ENCODE assay signal across 1 cellular context in the genomic region with DNA sequence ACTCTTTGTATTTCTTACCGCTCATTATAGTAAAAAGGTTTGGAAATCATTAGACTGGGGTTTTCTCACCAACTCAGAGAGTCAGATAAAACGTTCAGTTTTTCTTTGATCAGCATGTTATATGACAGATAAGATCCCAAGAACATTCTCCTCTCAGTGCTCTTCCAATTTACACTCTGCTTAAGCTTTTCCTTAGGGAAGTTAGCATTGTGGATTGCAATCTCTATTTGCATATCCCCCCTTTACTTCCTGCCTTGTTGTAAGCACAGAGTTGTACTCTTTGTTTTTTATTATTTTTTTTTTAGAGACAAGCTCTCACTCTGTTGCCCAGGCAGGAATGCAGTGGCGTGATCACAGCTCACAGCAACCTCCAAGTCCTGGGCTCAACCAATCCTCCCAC.
TF ChIP-seq lines count a peak whose summit lies in the region.

No MANE protein-coding gene starts in this region.

TF ChIP-seq in GM23338, 12 proteins besides CTCF, POLR2A, EP300 and RAD21 (continued from another document):
- TF ChIP-seq, protein P1, sequence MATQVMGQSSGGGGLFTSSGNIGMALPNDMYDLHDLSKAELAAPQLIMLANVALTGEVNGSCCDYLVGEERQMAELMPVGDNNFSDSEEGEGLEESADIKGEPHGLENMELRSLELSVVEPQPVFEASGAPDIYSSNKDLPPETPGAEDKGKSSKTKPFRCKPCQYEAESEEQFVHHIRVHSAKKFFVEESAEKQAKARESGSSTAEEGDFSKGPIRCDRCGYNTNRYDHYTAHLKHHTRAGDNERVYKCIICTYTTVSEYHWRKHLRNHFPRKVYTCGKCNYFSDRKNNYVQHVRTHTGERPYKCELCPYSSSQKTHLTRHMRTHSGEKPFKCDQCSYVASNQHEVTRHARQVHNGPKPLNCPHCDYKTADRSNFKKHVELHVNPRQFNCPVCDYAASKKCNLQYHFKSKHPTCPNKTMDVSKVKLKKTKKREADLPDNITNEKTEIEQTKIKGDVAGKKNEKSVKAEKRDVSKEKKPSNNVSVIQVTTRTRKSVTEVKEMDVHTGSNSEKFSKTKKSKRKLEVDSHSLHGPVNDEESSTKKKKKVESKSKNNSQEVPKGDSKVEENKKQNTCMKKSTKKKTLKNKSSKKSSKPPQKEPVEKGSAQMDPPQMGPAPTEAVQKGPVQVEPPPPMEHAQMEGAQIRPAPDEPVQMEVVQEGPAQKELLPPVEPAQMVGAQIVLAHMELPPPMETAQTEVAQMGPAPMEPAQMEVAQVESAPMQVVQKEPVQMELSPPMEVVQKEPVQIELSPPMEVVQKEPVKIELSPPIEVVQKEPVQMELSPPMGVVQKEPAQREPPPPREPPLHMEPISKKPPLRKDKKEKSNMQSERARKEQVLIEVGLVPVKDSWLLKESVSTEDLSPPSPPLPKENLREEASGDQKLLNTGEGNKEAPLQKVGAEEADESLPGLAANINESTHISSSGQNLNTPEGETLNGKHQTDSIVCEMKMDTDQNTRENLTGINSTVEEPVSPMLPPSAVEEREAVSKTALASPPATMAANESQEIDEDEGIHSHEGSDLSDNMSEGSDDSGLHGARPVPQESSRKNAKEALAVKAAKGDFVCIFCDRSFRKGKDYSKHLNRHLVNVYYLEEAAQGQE (IDR thresholded peaks at IDR 0.05; ENCODE audit: unreplicated experiment): no peak
- TF ChIP-seq JUNB (IDR thresholded peaks at IDR 0.05; ENCODE audit: unreplicated experiment): no peak
- TF ChIP-seq POLR2AphosphoS5 (IDR thresholded peaks at IDR 0.05; ENCODE audit: low read depth): no peak
- no peak for TF ChIP-seq STAT1 (IDR thresholded peaks at IDR 0.05; ENCODE audit: unreplicated experiment)
- TF ChIP-seq EZH2phosphoT487 (IDR thresholded peaks at IDR 0.05; ENCODE audit: unreplicated experiment): no peak
- no peak for TF ChIP-seq NANOG (IDR thresholded peaks at IDR 0.05; ENCODE audit: borderline replicate concordance)
- TF ChIP-seq, protein P2, sequence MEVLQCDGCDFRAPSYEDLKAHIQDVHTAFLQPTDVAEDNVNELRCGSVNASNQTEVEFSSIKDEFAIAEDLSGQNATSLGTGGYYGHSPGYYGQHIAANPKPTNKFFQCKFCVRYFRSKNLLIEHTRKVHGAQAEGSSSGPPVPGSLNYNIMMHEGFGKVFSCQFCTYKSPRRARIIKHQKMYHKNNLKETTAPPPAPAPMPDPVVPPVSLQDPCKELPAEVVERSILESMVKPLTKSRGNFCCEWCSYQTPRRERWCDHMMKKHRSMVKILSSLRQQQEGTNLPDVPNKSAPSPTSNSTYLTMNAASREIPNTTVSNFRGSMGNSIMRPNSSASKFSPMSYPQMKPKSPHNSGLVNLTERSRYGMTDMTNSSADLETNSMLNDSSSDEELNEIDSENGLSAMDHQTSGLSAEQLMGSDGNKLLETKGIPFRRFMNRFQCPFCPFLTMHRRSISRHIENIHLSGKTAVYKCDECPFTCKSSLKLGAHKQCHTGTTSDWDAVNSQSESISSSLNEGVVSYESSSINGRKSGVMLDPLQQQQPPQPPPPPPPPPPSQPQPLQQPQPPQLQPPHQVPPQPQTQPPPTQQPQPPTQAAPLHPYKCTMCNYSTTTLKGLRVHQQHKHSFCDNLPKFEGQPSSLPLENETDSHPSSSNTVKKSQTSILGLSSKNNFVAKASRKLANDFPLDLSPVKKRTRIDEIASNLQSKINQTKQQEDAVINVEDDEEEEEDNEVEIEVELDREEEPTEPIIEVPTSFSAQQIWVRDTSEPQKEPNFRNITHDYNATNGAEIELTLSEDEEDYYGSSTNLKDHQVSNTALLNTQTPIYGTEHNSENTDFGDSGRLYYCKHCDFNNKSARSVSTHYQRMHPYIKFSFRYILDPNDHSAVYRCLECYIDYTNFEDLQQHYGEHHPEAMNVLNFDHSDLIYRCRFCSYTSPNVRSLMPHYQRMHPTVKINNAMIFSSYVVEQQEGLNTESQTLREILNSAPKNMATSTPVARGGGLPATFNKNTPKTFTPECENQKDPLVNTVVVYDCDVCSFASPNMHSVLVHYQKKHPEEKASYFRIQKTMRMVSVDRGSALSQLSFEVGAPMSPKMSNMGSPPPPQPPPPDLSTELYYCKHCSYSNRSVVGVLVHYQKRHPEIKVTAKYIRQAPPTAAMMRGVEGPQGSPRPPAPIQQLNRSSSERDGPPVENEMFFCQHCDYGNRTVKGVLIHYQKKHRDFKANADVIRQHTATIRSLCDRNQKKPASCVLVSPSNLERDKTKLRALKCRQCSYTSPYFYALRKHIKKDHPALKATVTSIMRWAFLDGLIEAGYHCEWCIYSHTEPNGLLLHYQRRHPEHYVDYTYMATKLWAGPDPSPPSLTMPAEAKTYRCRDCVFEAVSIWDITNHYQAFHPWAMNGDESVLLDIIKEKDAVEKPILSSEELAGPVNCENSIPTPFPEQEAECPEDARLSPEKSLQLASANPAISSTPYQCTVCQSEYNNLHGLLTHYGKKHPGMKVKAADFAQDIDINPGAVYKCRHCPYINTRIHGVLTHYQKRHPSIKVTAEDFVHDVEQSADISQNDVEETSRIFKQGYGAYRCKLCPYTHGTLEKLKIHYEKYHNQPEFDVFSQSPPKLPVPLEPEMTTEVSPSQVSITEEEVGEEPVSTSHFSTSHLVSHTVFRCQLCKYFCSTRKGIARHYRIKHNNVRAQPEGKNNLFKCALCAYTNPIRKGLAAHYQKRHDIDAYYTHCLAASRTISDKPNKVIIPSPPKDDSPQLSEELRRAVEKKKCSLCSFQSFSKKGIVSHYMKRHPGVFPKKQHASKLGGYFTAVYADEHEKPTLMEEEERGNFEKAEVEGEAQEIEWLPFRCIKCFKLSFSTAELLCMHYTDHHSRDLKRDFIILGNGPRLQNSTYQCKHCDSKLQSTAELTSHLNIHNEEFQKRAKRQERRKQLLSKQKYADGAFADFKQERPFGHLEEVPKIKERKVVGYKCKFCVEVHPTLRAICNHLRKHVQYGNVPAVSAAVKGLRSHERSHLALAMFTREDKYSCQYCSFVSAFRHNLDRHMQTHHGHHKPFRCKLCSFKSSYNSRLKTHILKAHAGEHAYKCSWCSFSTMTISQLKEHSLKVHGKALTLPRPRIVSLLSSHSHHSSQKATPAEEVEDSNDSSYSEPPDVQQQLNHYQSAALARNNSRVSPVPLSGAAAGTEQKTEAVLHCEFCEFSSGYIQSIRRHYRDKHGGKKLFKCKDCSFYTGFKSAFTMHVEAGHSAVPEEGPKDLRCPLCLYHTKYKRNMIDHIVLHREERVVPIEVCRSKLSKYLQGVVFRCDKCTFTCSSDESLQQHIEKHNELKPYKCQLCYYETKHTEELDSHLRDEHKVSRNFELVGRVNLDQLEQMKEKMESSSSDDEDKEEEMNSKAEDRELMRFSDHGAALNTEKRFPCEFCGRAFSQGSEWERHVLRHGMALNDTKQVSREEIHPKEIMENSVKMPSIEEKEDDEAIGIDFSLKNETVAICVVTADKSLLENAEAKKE (CRISPR knock-in tag; IDR thresholded peaks at IDR 0.05): no peak
- no peak for TF ChIP-seq ZNF114 (CRISPR knock-in tag; IDR thresholded peaks at IDR 0.05)
